21 cellular contexts compared by ENCODE assay signal in the genomic region with DNA sequence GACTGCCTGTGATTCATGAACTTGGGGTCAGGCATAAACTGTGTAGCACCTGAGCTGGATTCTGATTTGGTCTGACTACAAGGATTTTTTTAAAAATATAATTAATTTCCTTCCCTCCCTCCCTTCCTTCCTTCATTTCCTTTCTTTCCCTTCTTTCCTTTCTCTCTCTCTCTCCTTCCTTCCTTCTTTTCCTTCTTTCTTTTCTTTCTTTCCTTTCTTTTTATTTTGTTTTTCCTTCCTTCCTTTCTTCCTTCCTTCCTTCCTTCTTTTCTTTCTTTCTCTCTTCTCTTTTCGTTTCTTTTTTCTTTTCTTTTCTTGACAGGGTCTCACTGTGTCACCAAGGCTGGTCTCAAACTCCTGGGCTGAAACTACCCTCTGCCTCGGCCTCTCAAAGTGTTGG.
DNase-seq lines count a peak whose midpoint lies in the region; ATAC-seq, FAIRE-seq and TF ChIP-seq lines count a peak whose summit lies in the region.
"Had no signal": no experiment of that assay in that cellular context is flagged by ENCODE, and none has a peak within 500 bp of the region (broad histone marks: within the 10 kb centered on the region; RNA-seq: fewer than 3 reads in every experiment).

No MANE protein-coding gene starts in this region.

- no peaks in the 10 kb centered on the region for H3K9me3 ChIP-seq in CD8-positive, alpha-beta T cell (ENCODE audit: low read length)
- no peaks in the 10 kb centered on the region for H3K9me3 ChIP-seq in H9 (ENCODE audit: control insufficient read depth, low read depth, low read length)
- peaks cover 2% of the 10 kb centered on the region for H3K9me3 ChIP-seq in K562 (replicated peaks; ENCODE audit: control insufficient read depth, insufficient read depth, low read depth, low read length)
- H3K9me3 ChIP-seq: A549 had no signal

- intact Hi-C loops in CD8-positive, alpha-beta T cell (cut with DNase I, micrococcal nuclease) = no loop called here
- intact Hi-C loops in K562 (cut with micrococcal nuclease) = no loop called here

- in situ Hi-C loops in K562 (cut with MboI) = no loop called here

- CTCF ChIA-PET in CD8-positive, alpha-beta T cell (lab: Charles Lee) = no interaction called here
- CTCF ChIA-PET in K562 (lab: Yijun Ruan, JAX; ENCODE audit: low intra/inter-chr PET ratio) = interaction anchor here (0.7 kb wide), 1 partner anchor 28 kb away, joined by 4 read pairs; no protein-coding TSS in a partner anchor

- H3K9me1 ChIP-seq in K562 (ENCODE audit: control insufficient read depth, insufficient read depth, low read length) = no peaks in the 10 kb centered on the region

- H3K4me1 Mint-ChIP-seq in CD8-positive, alpha-beta T cell (ENCODE audit: low read depth) = no peaks in the 10 kb centered on the region
- H3K4me1 Mint-ChIP-seq in H9 = peaks cover 0 to 5% of the 10 kb centered on the region in 2 experiments; a peak in 2 of 4 replicates
- no peaks in the 10 kb centered on the region for H3K4me1 Mint-ChIP-seq in neural crest cell
- H3K4me1 Mint-ChIP-seq: CD4-positive, alpha-beta memory T cell had no signal

- BruUV-seq in K562 (replicated peaks; lab: Mats Ljungman, UMichigan) = no TSS peak

- POLR2A ChIA-PET in CD8-positive, alpha-beta T cell (lab: Charles Lee) = interaction anchor here (0.6 kb wide), 1 partner anchor 22 kb away, joined by 4 read pairs; no protein-coding TSS in a partner anchor
- POLR2A ChIA-PET in K562 (lab: Yijun Ruan, JAX) = interaction anchor here (0.6 kb wide), 1 partner anchor 182 kb away, joined by 3 read pairs; no protein-coding TSS in a partner anchor

- ATAC-seq in CD8-positive, alpha-beta T cell = no peak
- ATAC-seq in K562 = no peak
- ATAC-seq in HG02885 (IDR thresholded peaks at IDR 0.05; ENCODE audit: poor library complexity, unreplicated experiment) = no peak
- ATAC-seq in GM18909 (IDR thresholded peaks at IDR 0.05; ENCODE audit: poor library complexity, unreplicated experiment) = no peak
- ATAC-seq: A549, GM12878, HCT116 had no signal

- H3T11ph ChIP-seq in H9 (ENCODE audit: low read length) = no peak overlapping the region

- no peak overlapping the region for H4K8ac ChIP-seq in H9 (replicated peaks; ENCODE audit: insufficient read length, low read depth, low read length)

- H3K27ac ChIP-seq in CD8-positive, alpha-beta T cell (ENCODE audit: low read depth, low read length) = no peak overlapping the region
- no peak overlapping the region for H3K27ac ChIP-seq in H9 (ENCODE audit: insufficient read length, low read depth, low read length)
- H3K27ac ChIP-seq in K562 (ENCODE audit: extremely low read depth, low read depth, low read length) = no peak overlapping the region
- H3K27ac ChIP-seq: A549, BLaER1, GM23248, KMS-11 had no signal

- no peak for TF ChIP-seq POLR2A in K562 (conservative IDR thresholded peaks at IDR 0.05)

- H3K56ac ChIP-seq in H9 (ENCODE audit: insufficient read length, low read depth, low read length) = no peak overlapping the region

- H3K14ac ChIP-seq in H9 (ENCODE audit: insufficient read depth, low read length) = no peak overlapping the region

- H3K36me3 ChIP-seq in CD8-positive, alpha-beta T cell (ENCODE audit: insufficient read depth, low read length) = peaks cover 16% of the 10 kb centered on the region
- H3K36me3 ChIP-seq in K562 (ENCODE audit: control insufficient read depth, insufficient read depth, low read length) = no peaks in the 10 kb centered on the region; the same call in 2 of the 3 replicates

- H2BK20ac ChIP-seq in H9 (ENCODE audit: low read depth, low read length, poor library complexity, severe bottlenecking) = no peak overlapping the region

- H2AK5ac ChIP-seq in H9 (ENCODE audit: insufficient read length, low read length) = no peak overlapping the region

- no peak for TF ChIP-seq CTCF in CD8-positive, alpha-beta T cell (IDR thresholded peaks at IDR 0.05)
- TF ChIP-seq CTCF in H9 (conservative IDR thresholded peaks at IDR 0.05) = no peak
- TF ChIP-seq CTCF in K562 (IDR thresholded peaks at IDR 0.05 in 2 of 3, conservative IDR thresholded peaks at IDR 0.05 in 1 of 3; ENCODE audit: insufficient read depth in 2 of 3, low read depth in 1 of 3, low read length in 3 of 3) = no peak
- TF ChIP-seq CTCF in neural crest cell (conservative IDR thresholded peaks at IDR 0.05) = no peak

- H4K5ac ChIP-seq in H9 (ENCODE audit: insufficient read length, low read depth, low read length) = no peak overlapping the region

- H2BK5ac ChIP-seq in H9 (ENCODE audit: insufficient read length, low read length) = no peak overlapping the region

- H3K4ac ChIP-seq in H9 (ENCODE audit: low read depth, low read length) = no peak overlapping the region

- H2BK12ac ChIP-seq in H9 (ENCODE audit: insufficient read length, low read depth, low read length) = no peak overlapping the region

- peaks cover 10% of the 10 kb centered on the region for H3K9me3 Mint-ChIP-seq in CD8-positive, alpha-beta T cell
- peaks cover 9 to 14% of the 10 kb centered on the region in 2 experiments for H3K9me3 Mint-ChIP-seq in H9
- H3K9me3 Mint-ChIP-seq in neural crest cell = peaks cover 3% of the 10 kb centered on the region

- no peak overlapping the region for H2BK15ac ChIP-seq in H9 (ENCODE audit: low read depth, low read length)

- peaks cover 58% of the 10 kb centered on the region for H3K36me3 Mint-ChIP-seq in CD8-positive, alpha-beta T cell
- H3K36me3 Mint-ChIP-seq in H9 (ENCODE audit: insufficient read depth in 1 of 3, low read depth in 3 of 3) (peaks cover 9 to 15% (median 11%) of the 10 kb centered on the region in 3 experiments), neural crest cell (ENCODE audit: low read depth) (peaks cover 14% of the 10 kb centered on the region)

- no peak overlapping the region for H3K4me3 ChIP-seq in CD8-positive, alpha-beta T cell (ENCODE audit: low read depth, low read length)
- H3K4me3 ChIP-seq in K562 = no peak overlapping the region
- H3K4me3 ChIP-seq: A549, BLaER1, GM12878, GM23248 had no signal

- peak overlapping the region; percentile 41 for H3K27ac Mint-ChIP-seq in CD8-positive, alpha-beta T cell
- H3K27ac Mint-ChIP-seq in H9 = peak overlapping the region; percentile 20 to 86 (median 85); a peak in 4 of 7 replicates
- peak overlapping the region; percentile 17 for H3K27ac Mint-ChIP-seq in neural crest cell (ENCODE audit: unreplicated experiment)

- H3K4me2 ChIP-seq in H9 (ENCODE audit: insufficient read depth, insufficient read length, low read length) (no peak overlapping the region), K562 (ENCODE audit: insufficient read depth, low read length) (no peak overlapping the region)
- H3K4me2 ChIP-seq: A549, BLaER1, KMS-11 had no signal

- DNase-seq in CD8-positive, alpha-beta T cell = no peak
- DNase-seq in H9 (no peak), K562 (ENCODE audit: extremely low read depth in 1 of 4, low spot score in 3 of 4) (no peak), neural crest cell (ENCODE audit: low read depth, low spot score) (no peak), 8988T (no peak)
- DNase-seq: AML-193; Calu3; CD4-positive, alpha-beta memory T cell; DMS79 treated with DMSO at 0.1 percent for 48 hours; GF-D8; GM23248 had no signal

- H3K9ac ChIP-seq in H9 (ENCODE audit: extremely low read depth, insufficient read length, low read length) (no peak overlapping the region), K562 (ENCODE audit: insufficient read depth in 1 of 2, low read depth in 2 of 2, low read length in 2 of 2) (no peak overlapping the region)
- H3K9ac ChIP-seq: BLaER1, GM23248, KMS-11 had no signal

- TF ChIP-seq EP300 in K562 (IDR thresholded peaks at IDR 0.05; ENCODE audit: low read length) = no peak

- no peaks in the 10 kb centered on the region for H3K79me1 ChIP-seq in H9 (ENCODE audit: insufficient read depth, low read depth, low read length, poor library complexity, severe bottlenecking)

- H2AFZ ChIP-seq in H9 (ENCODE audit: low read length) (no peak overlapping the region), K562 (ENCODE audit: low read depth, low read length) (no peak overlapping the region)
- H2AFZ ChIP-seq: GM23248 had no signal

- H4K20me1 ChIP-seq in H9 (ENCODE audit: control insufficient read depth, insufficient read depth, insufficient read length) = no peaks in the 10 kb centered on the region
- H4K20me1 ChIP-seq in K562 (replicated peaks; ENCODE audit: control insufficient read depth, insufficient read depth, low read length) = no peaks in the 10 kb centered on the region
- H4K20me1 ChIP-seq: BLaER1 had no signal

- WGBS in H9 (ENCODE audit: extremely low coverage, insufficient read length, low lambda C conversion rate) = no CpG with 5 or more reads among the region's 2 CpGs
- 46% methylated on average over 2 of the region's 2 CpGs for WGBS in K562 (ENCODE audit: insufficient coverage, low coverage, missing lambda C conversion rate)

- H4K91ac ChIP-seq in H9 (ENCODE audit: insufficient read length, low read depth, low read length) = no peak overlapping the region

- H3K79me2 ChIP-seq in H9 (ENCODE audit: insufficient read depth, low read length) (no peaks in the 10 kb centered on the region), K562 (ENCODE audit: control insufficient read depth, insufficient read depth, low read length) (no peaks in the 10 kb centered on the region)

- H3K4me3 Mint-ChIP-seq in CD8-positive, alpha-beta T cell = no peak overlapping the region
- H3K4me3 Mint-ChIP-seq in H9 (no peak overlapping the region), neural crest cell (no peak overlapping the region)
- H3K4me3 Mint-ChIP-seq: CD14-positive monocyte had no signal

- no peak overlapping the region for H3K18ac ChIP-seq in H9 (ENCODE audit: insufficient read length, low read depth, low read length)

- H3K23me2 ChIP-seq in H9 (ENCODE audit: insufficient read length, low read depth, low read length, poor library complexity, severe bottlenecking) = no peaks in the 10 kb centered on the region

- H3K23ac ChIP-seq in H9 (ENCODE audit: insufficient read length, low read depth, low read length) = no peak overlapping the region

- no peaks in the 10 kb centered on the region for H3K4me1 ChIP-seq in CD8-positive, alpha-beta T cell (ENCODE audit: insufficient read depth, low read length)
- H3K4me1 ChIP-seq in H9 (ENCODE audit: insufficient read depth, low read length) (no peaks in the 10 kb centered on the region), K562 (replicated peaks in 1 of 2; ENCODE audit: control insufficient read depth in 2 of 2, insufficient read depth in 2 of 2, low read length in 2 of 2) (no peaks in the 10 kb centered on the region)
- H3K4me1 ChIP-seq: BLaER1 had no signal

- no peak for TF ChIP-seq RAD21 in K562 (CRISPR knock-in tag; conservative IDR thresholded peaks at IDR 0.05 in 1 of 2, IDR thresholded peaks at IDR 0.05 in 1 of 2)

- H3K27me3 Mint-ChIP-seq in CD8-positive, alpha-beta T cell (ENCODE audit: low read depth) = no peaks in the 10 kb centered on the region
- H3K27me3 Mint-ChIP-seq in H9 (ENCODE audit: low read depth) = no peaks in the 10 kb centered on the region; the same call in 1 of the 2 replicates
- H3K27me3 Mint-ChIP-seq in neural crest cell (ENCODE audit: low read depth) = no peaks in the 10 kb centered on the region
- H3K27me3 Mint-ChIP-seq: CD4-positive, alpha-beta memory T cell had no signal

- H2BK120ac ChIP-seq in H9 (ENCODE audit: low read depth, low read length, poor library complexity, severe bottlenecking) = no peak overlapping the region

- no peak for FAIRE-seq in K562 (lab: Jason Lieb, UNC)
- FAIRE-seq: A549, GM12878, GM19239, H54 had no signal

- no peaks in the 10 kb centered on the region for H3K27me3 ChIP-seq in CD8-positive, alpha-beta T cell (ENCODE audit: insufficient read depth, low read length)
- no peaks in the 10 kb centered on the region for H3K27me3 ChIP-seq in H9 (ENCODE audit: insufficient read depth, low read length)
- H3K27me3 ChIP-seq in K562 (ENCODE audit: control insufficient read depth in 2 of 2, insufficient read depth in 2 of 2, low read length in 2 of 2) = no peaks in the 10 kb centered on the region
- H3K27me3 ChIP-seq: BLaER1 had no signal

Comparison
In these comparisons a context has a peak if more than half of its experiments do, and no peak if none do; other contexts are left out.
1. H3K27ac Mint-ChIP-seq: peak in every context shown above with its lines; median percentile 85 in H9; 41 in CD8-positive, alpha-beta T cell; 17 in neural crest cell.